In genomic region chr17:40107266-40107980, GRCh38 we compare ENCODE assay signal across 1 cellular context.
TF ChIP-seq lines count a peak whose summit lies in the region.

No MANE protein-coding gene starts in this region.

TF ChIP-seq in IMR-90, 13 proteins besides CTCF, POLR2A, EP300 and RAD21 (continued from another document):
- no peak for TF ChIP-seq USF2 (IDR thresholded peaks at IDR 0.05; ENCODE audit: low read depth, low read length)
- TF ChIP-seq BHLHE40 (IDR thresholded peaks at IDR 0.05; ENCODE audit: low read depth, low read length), result no peak
- TF ChIP-seq SMC3 (IDR thresholded peaks at IDR 0.05; ENCODE audit: low read depth, low read length), result no peak
- TF ChIP-seq NFE2L2 (IDR thresholded peaks at IDR 0.05; ENCODE audit: low read depth, low read length), result no peak
